In genomic region chr1:28236656-28237331, GRCh38 we compare ENCODE assay signal across 8 cellular contexts. TPM values are rescaled to one million over a fixed set of nuclear protein-coding genes. Genes with fewer than 3 reads are reported as not detected.
DNase-seq lines count a peak whose midpoint lies in the region; ATAC-seq and TF ChIP-seq lines count a peak whose summit lies in the region.

No MANE protein-coding gene starts in this region.

- DNase-seq in HCT116 (ENCODE audit: low read depth, low spot score), result no peak
- no peak for DNase-seq in WERI-Rb-1
- DNase-seq in NCI-H345 (lab: John Stamatoyannopoulos, UW), result no peak
- DNase-seq in UCSD-AML1 (lab: John Stamatoyannopoulos, UW; ENCODE audit: unreplicated experiment), result no peak
- no peak for DNase-seq in NCI-H2081 treated with DMSO at 0.1 percent for 48 hours (lab: John Stamatoyannopoulos, UW)
- DNase-seq in DMS153 treated with DMSO at 0.1 percent for 48 hours (lab: John Stamatoyannopoulos, UW; ENCODE audit: unreplicated experiment), result no peak

- CTCF ChIA-PET in HCT116 (lab: Charles Lee), result interaction anchor here (0.8 to 3.5 kb wide), 4 partner anchors 9 to 28 kb away, joined by 4 to 42 read pairs (median 6); no protein-coding TSS in a partner anchor

- peak overlapping the region; percentile 93 for H3K4me2 ChIP-seq in HCT116 (ENCODE audit: low read length)

- intact Hi-C loops in HCT116 (cut with micrococcal nuclease), result no loop called here

- peak overlapping the region; percentile 83 for H3K4me3 ChIP-seq in HCT116 (replicated peaks in 1 of 2; ENCODE audit: low read depth in 1 of 2, low read length in 2 of 2)
- H3K4me3 ChIP-seq in WERI-Rb-1 (ENCODE audit: low read depth, low read length), result peak overlapping the region; percentile 90
- peak overlapping the region; percentile 99 for H3K4me3 ChIP-seq in iPS-11a (ENCODE audit: low read depth, low read length)
- peak overlapping the region; percentile 87 to 99 for H3K4me3 ChIP-seq in stomach smooth muscle (ENCODE audit: low read length in 2 of 2)

- ATAC-seq in HCT116, result no peak

- BruUV-seq in HCT116 (replicated peaks; lab: Mats Ljungman, UMichigan), result no TSS peak

- H3K9ac ChIP-seq in HCT116 (ENCODE audit: low read length) (peak overlapping the region; percentile 84), stomach smooth muscle (ENCODE audit: low read length in 2 of 2) (peak overlapping the region; percentile 86 to 87)

- H4K20me1 ChIP-seq in HCT116 (ENCODE audit: insufficient read depth), result no peaks in the 10 kb centered on the region

- RAD21 ChIA-PET in HCT116 (lab: Charles Lee; ENCODE audit: low non-redundant PET in 1 of 2, low total read pairs in 2 of 2, uncharacterized antibody in 2 of 2, unreplicated experiment in 2 of 2), result no interaction called here

- no peaks in the 10 kb centered on the region for H3K9me3 ChIP-seq in HCT116 (ENCODE audit: control insufficient read depth in 1 of 2, insufficient read depth in 1 of 2, low read depth in 1 of 2, low read length in 2 of 2)
- H3K9me3 ChIP-seq in WERI-Rb-1 (ENCODE audit: severe bottlenecking), result no peaks in the 10 kb centered on the region
- H3K9me3 ChIP-seq in stomach smooth muscle (ENCODE audit: control insufficient read depth in 2 of 2, low read length in 2 of 2), result no peaks in the 10 kb centered on the region

- H2AFZ ChIP-seq in HCT116 (ENCODE audit: low read depth, low read length, poor library complexity, severe bottlenecking), result no peak overlapping the region

- peak overlapping the region; percentile 72 for H3K27ac ChIP-seq in HCT116 (ENCODE audit: low read depth, low read length)
- H3K27ac ChIP-seq in WERI-Rb-1, result peak overlapping the region; percentile 78
- peak overlapping the region; percentile 80 for H3K27ac ChIP-seq in stomach smooth muscle (ENCODE audit: low read length)

- H3K4me1 ChIP-seq in HCT116 (ENCODE audit: control insufficient read depth in 1 of 2, insufficient read depth in 2 of 2, low read length in 2 of 2) (peaks cover 9 to 24% of the 10 kb centered on the region in 2 experiments), stomach smooth muscle (ENCODE audit: control insufficient read depth, insufficient read depth, low read length) (peaks cover 24% of the 10 kb centered on the region)

- TF ChIP-seq POLR2A in HCT116 (IDR thresholded peaks at IDR 0.05; ENCODE audit: borderline replicate concordance, extremely low read depth, insufficient read depth, insufficient read length), result no peak

- TF ChIP-seq CTCF in HCT116 (IDR thresholded peaks at IDR 0.05 in 2 of 3, conservative IDR thresholded peaks at IDR 0.05 in 1 of 3; ENCODE audit: borderline replicate concordance in 1 of 3, insufficient read depth in 1 of 3, low read depth in 2 of 3, low read length in 2 of 3) (no peak), WERI-Rb-1 (IDR thresholded peaks at IDR 0.05; ENCODE audit: low read depth, low read length) (no peak)

- no peaks in the 10 kb centered on the region for H3K9me2 ChIP-seq in HCT116 (ENCODE audit: insufficient read depth)

- TF ChIP-seq RAD21 in HCT116 (IDR thresholded peaks at IDR 0.05; ENCODE audit: low read depth), result no peak

- POLR2A ChIA-PET in HCT116 (lab: Charles Lee), result interaction anchor here (1.0 to 6.4 kb wide), 3 partner anchors 11 to 133 kb away, joined by 3 to 61 read pairs (median 3); partner anchors contain the start of gene PHACTR4

- no peaks in the 10 kb centered on the region for H3K27me3 ChIP-seq in HCT116 (ENCODE audit: insufficient read depth, low read length)
- H3K27me3 ChIP-seq in WERI-Rb-1 (ENCODE audit: insufficient read depth, low read depth, severe bottlenecking), result no peaks in the 10 kb centered on the region
- no peaks in the 10 kb centered on the region for H3K27me3 ChIP-seq in stomach smooth muscle (ENCODE audit: control insufficient read depth in 1 of 2, insufficient read depth in 2 of 2, low read length in 2 of 2)

- H3K36me3 ChIP-seq in HCT116 (ENCODE audit: control insufficient read depth in 1 of 2, insufficient read depth in 2 of 2, low read length in 2 of 2) (peaks cover 3 to 8% of the 10 kb centered on the region in 2 experiments; a peak in 1 of 4 replicates), WERI-Rb-1 (peaks cover 17% of the 10 kb centered on the region), stomach smooth muscle (ENCODE audit: control insufficient read depth in 2 of 2, insufficient read depth in 2 of 2, low read length in 2 of 2) (peaks cover 4 to 6% of the 10 kb centered on the region in 2 donors)

- peaks cover 35% of the 10 kb centered on the region for H3K79me2 ChIP-seq in HCT116 (ENCODE audit: insufficient read depth, low read length)

TF ChIP-seq in HCT116, 20 proteins besides CTCF, POLR2A, EP300 and RAD21:
- TF ChIP-seq ZFX (IDR thresholded peaks at IDR 0.05) (no peak), TCF7L2 (IDR thresholded peaks at IDR 0.05; ENCODE audit: borderline replicate concordance, extremely low read depth, insufficient read depth, insufficient read length) (no peak), CBX3 (IDR thresholded peaks at IDR 0.05; ENCODE audit: low read depth) (no peak)
- TF ChIP-seq, protein P1, sequence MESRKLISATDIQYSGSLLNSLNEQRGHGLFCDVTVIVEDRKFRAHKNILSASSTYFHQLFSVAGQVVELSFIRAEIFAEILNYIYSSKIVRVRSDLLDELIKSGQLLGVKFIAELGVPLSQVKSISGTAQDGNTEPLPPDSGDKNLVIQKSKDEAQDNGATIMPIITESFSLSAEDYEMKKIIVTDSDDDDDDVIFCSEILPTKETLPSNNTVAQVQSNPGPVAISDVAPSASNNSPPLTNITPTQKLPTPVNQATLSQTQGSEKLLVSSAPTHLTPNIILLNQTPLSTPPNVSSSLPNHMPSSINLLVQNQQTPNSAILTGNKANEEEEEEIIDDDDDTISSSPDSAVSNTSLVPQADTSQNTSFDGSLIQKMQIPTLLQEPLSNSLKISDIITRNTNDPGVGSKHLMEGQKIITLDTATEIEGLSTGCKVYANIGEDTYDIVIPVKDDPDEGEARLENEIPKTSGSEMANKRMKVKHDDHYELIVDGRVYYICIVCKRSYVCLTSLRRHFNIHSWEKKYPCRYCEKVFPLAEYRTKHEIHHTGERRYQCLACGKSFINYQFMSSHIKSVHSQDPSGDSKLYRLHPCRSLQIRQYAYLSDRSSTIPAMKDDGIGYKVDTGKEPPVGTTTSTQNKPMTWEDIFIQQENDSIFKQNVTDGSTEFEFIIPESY (IDR thresholded peaks at IDR 0.05; ENCODE audit: extremely low read depth, insufficient replicate concordance, low read length), result no peak

RNA-seq across cellular contexts. Expression of gene ATP5IF1, which starts 0.9 kb away (rescaled TPM):
- total RNA-seq in HCT116 (2021; ENCODE audit: unreplicated experiment), result 169 TPM
- 203 and 288 TPM in 2 replicates for polyA plus RNA-seq in HCT116 (2012)

RNA-seq across cellular contexts. Expression of gene DNAJC8, which starts 4.0 kb away (rescaled TPM):
- 102 TPM for total RNA-seq in HCT116 (2021; ENCODE audit: unreplicated experiment)
- polyA plus RNA-seq in HCT116 (2012), result 45.3 and 60.6 TPM in 2 replicates

RNA-seq across cellular contexts. Expression of gene SESN2, which starts 22.5 kb away (rescaled TPM):
- 36.8 TPM for total RNA-seq in HCT116 (2021; ENCODE audit: unreplicated experiment)
- polyA plus RNA-seq in HCT116 (2012), result 63.5 and 66.8 TPM in 2 replicates
